In genomic region chr16:50244504-50245416, GRCh38 we compare ENCODE assay signal across 9 cellular contexts. TPM values are rescaled to one million over a fixed set of nuclear protein-coding genes. Genes with fewer than 3 reads are reported as not detected.
A peak's percentile ranks its signal among the peaks of the same experiment; 100 is the strongest.
DNase-seq lines count a peak whose midpoint lies in the region; ATAC-seq, FAIRE-seq and TF ChIP-seq lines count a peak whose summit lies in the region.
"Had no signal": no experiment of that assay in that cellular context is flagged by ENCODE, and none has a peak within 500 bp of the region (broad histone marks: within the 10 kb centered on the region; RNA-seq: fewer than 3 reads in every experiment).

No MANE protein-coding gene starts in this region.

- POLR2A ChIA-PET in A549 (lab: Yijun Ruan, JAX) = interaction anchor here (1.0 to 1.4 kb wide), 3 partner anchors 9 to 34 kb away, joined by 4 to 5 read pairs (median 4); no protein-coding TSS in a partner anchor

- H3K36me3 ChIP-seq in mesendoderm (ENCODE audit: control insufficient read depth, insufficient read depth, low read length) = no peaks in the 10 kb centered on the region

- no peak overlapping the region for H2BK5ac ChIP-seq in mesendoderm (ENCODE audit: low read length)

- H3K9ac ChIP-seq in mesendoderm (ENCODE audit: low read length) = no peak overlapping the region

- no peak overlapping the region for H3K23ac ChIP-seq in mesendoderm (ENCODE audit: low read length)

- peak overlapping the region; percentile 49 for H3K56ac ChIP-seq in mesendoderm (ENCODE audit: low read length)

- ATAC-seq in A549 = peak; percentile 8 to 9; a peak in 4 of 6 replicates
- no peak for ATAC-seq in GM19324 (IDR thresholded peaks at IDR 0.05; ENCODE audit: low FRiP score, unreplicated experiment)

- TF ChIP-seq CTCF in A549 (IDR thresholded peaks at IDR 0.05) = no peak
- TF ChIP-seq CTCF in astrocyte of the cerebellum (IDR thresholded peaks at IDR 0.05; ENCODE audit: low read depth, low read length, missing control alignments) = no peak

- peak overlapping the region; percentile 68 for H3K4me3 ChIP-seq in A549
- peak overlapping the region; percentile 44 for H3K4me3 ChIP-seq in astrocyte of the cerebellum (ENCODE audit: low read depth, low read length)
- H3K4me3 ChIP-seq in mesendoderm (ENCODE audit: low read length) = no peak overlapping the region

- CTCF ChIA-PET in A549 (lab: Yijun Ruan, JAX) = interaction anchor here (0.8 to 3.1 kb wide), 8 partner anchors 10 to 562 kb away, joined by 3 to 14 read pairs (median 4); partner anchors contain the start of gene CNEP1R1

- FAIRE-seq in A549 (lab: Jason Lieb, UNC) = no peak

- H2BK120ac ChIP-seq in mesendoderm (ENCODE audit: low read depth, low read length) = no peak overlapping the region

- no peak overlapping the region for H4K5ac ChIP-seq in mesendoderm (ENCODE audit: low read length)

- H3K9me3 ChIP-seq in A549 = no peaks in the 10 kb centered on the region

- H3K4me2 ChIP-seq in A549 (peak overlapping the region; percentile 79), mesendoderm (ENCODE audit: low read length) (peak overlapping the region; percentile 59)

- peaks cover 15% of the 10 kb centered on the region for H3K4me1 ChIP-seq in A549
- peaks cover 2% of the 10 kb centered on the region for H3K4me1 ChIP-seq in mesendoderm (ENCODE audit: control insufficient read depth, low read depth, low read length)

- H2AK5ac ChIP-seq in mesendoderm (ENCODE audit: low read length) = no peak overlapping the region

- H3K79me1 ChIP-seq in mesendoderm (ENCODE audit: low read length) = no peaks in the 10 kb centered on the region

- TF ChIP-seq RAD21 in A549 (conservative IDR thresholded peaks at IDR 0.05 in 1 of 2, IDR thresholded peaks at IDR 0.05 in 1 of 2) = no peak

- H2BK15ac ChIP-seq in mesendoderm (replicated peaks; ENCODE audit: low read depth) = no peak overlapping the region

- H3K18ac ChIP-seq in mesendoderm (ENCODE audit: low read length) = no peak overlapping the region

- TF ChIP-seq EP300 in A549 (IDR thresholded peaks at IDR 0.05) = no peak

- no peaks in the 10 kb centered on the region for H3K27me3 ChIP-seq in mesendoderm (ENCODE audit: insufficient read depth, low read length, poor library complexity)

- 64% methylated on average over 24 of the region's 33 CpGs for WGBS in A549 (ENCODE audit: missing lambda C conversion rate)
- WGBS in mesendoderm (ENCODE audit: extremely low coverage, insufficient coverage, low lambda C conversion rate) = no CpG with 5 or more reads among the region's 33 CpGs

- no peak overlapping the region for H4K8ac ChIP-seq in mesendoderm (ENCODE audit: low read depth, low read length)

- DNase-seq in A549 (ENCODE audit: low read depth in 1 of 2, low spot score in 1 of 2) (no peak), HPDE6-E6E7 (ENCODE audit: extremely low spot score) (peak; percentile 50), astrocyte of the cerebellum (ENCODE audit: low read depth) (no peak), mesendoderm (peak; percentile 62), NCI-H345 treated with DMSO at 0.1 percent for 48 hours (lab: John Stamatoyannopoulos, UW; ENCODE audit: unreplicated experiment) (no peak), NCI-H774 (lab: John Stamatoyannopoulos, UW) (no peak), NCI-H526 (lab: John Stamatoyannopoulos, UW) (no peak)
- DNase-seq: SHP77 had no signal

- H3K79me2 ChIP-seq in mesendoderm (ENCODE audit: control insufficient read depth, insufficient read depth, low read length) = no peaks in the 10 kb centered on the region

- no peak overlapping the region for H3K4ac ChIP-seq in mesendoderm (ENCODE audit: low read depth, low read length)

- no peak for TF ChIP-seq POLR2A in A549 (IDR thresholded peaks at IDR 0.05; ENCODE audit: low read length)

- in situ Hi-C loops in astrocyte of the cerebellum (cut with HindIII; ENCODE audit: low sequenced_read_pairs) = no loop called here

- H3K27ac ChIP-seq in A549 (peak overlapping the region; percentile 89 to 96), mesendoderm (ENCODE audit: low read depth, low read length) (no peak overlapping the region)

TF ChIP-seq in A549, 52 proteins besides CTCF, POLR2A, EP300 and RAD21:
- TF ChIP-seq REST (IDR thresholded peaks at IDR 0.05) = no peak
- no peak for TF ChIP-seq EHMT2 (IDR thresholded peaks at IDR 0.05; ENCODE audit: low read depth)
- no peak for TF ChIP-seq BCL3 (IDR thresholded peaks at IDR 0.05)
TF ChIP-seq in A549: peak in this region for 0.

RNA-seq across cellular contexts. Expression of gene ADCY7, which starts 21.6 kb away (rescaled TPM):
- polyA plus RNA-seq in A549 (2011; rRNA removed) (10.5 and 15.8 TPM in 2 replicates), A549 (2017; fragmentation: RNase III; extraction: RNeasy Plus Mini Kit Qiagen cat#74134 plus additional on column Dnase treatment) (14.9 to 19.5 TPM (median 18.7 TPM) in 3 replicates)
- polyA plus RNA-seq in A549 (2012; cell fraction: cytosol; rRNA removed) = 16.6 and 25.2 TPM in 2 replicates
- 54.2 and 75.4 TPM in 2 replicates for polyA plus RNA-seq in A549 (2012; cell fraction: nucleus; rRNA removed)
- 40.8 and 47.1 TPM in 2 replicates for polyA minus RNA-seq in A549 (2011; rRNA and poly(A)+ RNA removed)
- polyA plus RNA-seq in mesendoderm (2013, experiment 1 of 2) = 0.58 TPM
- polyA plus RNA-seq in mesendoderm (2013, experiment 2 of 2) = 0.84 TPM

Comparison
In these comparisons a context has a peak if more than half of its experiments do, and no peak if none do; other contexts are left out.
1. DNase-seq: peak in HPDE6-E6E7 (single experiment) and mesendoderm (single experiment); none in A549 (0 of 2), astrocyte of the cerebellum (single experiment), NCI-H345 treated with DMSO at 0.1 percent for 48 hours (single experiment), NCI-H774 (single experiment) and NCI-H526 (0 of 2).